ENCODE assay signal across 21 cellular contexts in genomic region chr10:53075469-53075868, GRCh38.
DNase-seq lines count a peak whose midpoint lies in the region; ATAC-seq, FAIRE-seq and TF ChIP-seq lines count a peak whose summit lies in the region.
"Had no signal": no experiment of that assay in that cellular context is flagged by ENCODE, and none has a peak within 500 bp of the region (broad histone marks: within the 10 kb centered on the region; RNA-seq: fewer than 3 reads in every experiment).

No MANE protein-coding gene starts in this region.

- no peaks in the 10 kb centered on the region for H3K36me3 Mint-ChIP-seq in stimulated activated naive B cell treated with anti-CD40 and anti-IgM and Interleukin-4, amounts not matched to agents 10 μg/mL and 1 μg/mL and 100 μg/mL, for 72 hours
- H3K36me3 Mint-ChIP-seq: CD8-positive, alpha-beta T cell had no signal

- intact Hi-C loops in IMR-90 (cut with micrococcal nuclease) = no loop called here

- no peak overlapping the region for H3K4ac ChIP-seq in IMR-90 (ENCODE audit: low read depth, low read length)
- no peak overlapping the region for H3K4ac ChIP-seq in H1 (replicated peaks; ENCODE audit: insufficient read length, low read depth, low read length)

- H3K4me3 ChIP-seq in A549 (no peak overlapping the region), IMR-90 (ENCODE audit: insufficient read depth, low read depth, low read length) (no peak overlapping the region), H1 (ENCODE audit: extremely low read depth in 1 of 4, insufficient read depth in 2 of 4, low read depth in 3 of 4, low read length in 4 of 4) (no peak overlapping the region)
- H3K4me3 ChIP-seq: BLaER1 treated with 17β-estradiol and CSF1 and Interleukin-3, amounts not matched to agents 10 nM and 100 nM had no signal

- dilution Hi-C loops in IMR-90 (cut with HindIII; ENCODE audit: low sequenced_read_pairs, unreplicated experiment) = no loop called here

- H3K14ac ChIP-seq in IMR-90 (replicated peaks; ENCODE audit: low read depth, low read length) (no peak overlapping the region), H1 (ENCODE audit: insufficient read length) (no peak overlapping the region)

- H3K27me3 Mint-ChIP-seq in stimulated activated naive B cell treated with anti-CD40 and anti-IgM and Interleukin-4, amounts not matched to agents 10 μg/mL and 1 μg/mL and 100 μg/mL, for 72 hours = no peaks in the 10 kb centered on the region
- H3K27me3 Mint-ChIP-seq: B cell; CD4-positive, alpha-beta T cell had no signal

- no peak overlapping the region for H3K4me2 ChIP-seq in A549
- H3K4me2 ChIP-seq in IMR-90 (ENCODE audit: low read depth, low read length) = no peak overlapping the region
- no peak overlapping the region for H3K4me2 ChIP-seq in H1 (ENCODE audit: insufficient read depth in 1 of 2, low read depth in 2 of 2, low read length in 2 of 2)
- H3K4me2 ChIP-seq: BLaER1 treated with 17β-estradiol and CSF1 and Interleukin-3, amounts not matched to agents 10 nM and 100 nM had no signal

- in situ Hi-C loops in IMR-90 (cut with MboI; ENCODE audit: low sequenced_read_pairs) = no loop called here

- 0% methylated on average over 1 of the region's 1 CpG for WGBS in A549 (ENCODE audit: missing lambda C conversion rate)
- WGBS in IMR-90 (ENCODE audit: extremely low coverage in 2 of 2, insufficient read length in 1 of 2), 2 experiments = no CpG with 5 or more reads among the region's 1 CpG
- 100% methylated on average over 1 of the region's 1 CpG; no CpG with 5 or more reads in 1 of the 2 experiments for WGBS in H1 (ENCODE audit: extremely low coverage in 1 of 2, insufficient coverage in 1 of 2, insufficient read length in 1 of 2, insufficient replicate concordance in 2 of 2, low coverage in 1 of 2, low lambda C conversion rate in 2 of 2, missing lambda C conversion rate in 1 of 2), 2 experiments

- no peaks in the 10 kb centered on the region for H3K4me1 Mint-ChIP-seq in stimulated activated naive B cell treated with anti-CD40 and anti-IgM and Interleukin-4, amounts not matched to agents 10 μg/mL and 1 μg/mL and 100 μg/mL, for 72 hours
- H3K4me1 Mint-ChIP-seq: B cell had no signal

- H3K4me1 ChIP-seq in A549 (no peaks in the 10 kb centered on the region), IMR-90 (ENCODE audit: control insufficient read depth, insufficient read depth, low read length) (no peaks in the 10 kb centered on the region), H1 (replicated peaks in 1 of 4; ENCODE audit: control insufficient read depth in 3 of 4, insufficient read depth in 4 of 4, low read length in 3 of 4) (no peaks in the 10 kb centered on the region)
- H3K4me1 ChIP-seq: BLaER1 treated with 17β-estradiol and CSF1 and Interleukin-3, amounts not matched to agents 10 nM and 100 nM had no signal

- no TSS peak for BruUV-seq in IMR-90 (replicated peaks; lab: Mats Ljungman, UMichigan)

- H2BK120ac ChIP-seq in IMR-90 (ENCODE audit: low read depth, low read length) = no peak overlapping the region
- H2BK120ac ChIP-seq in H1 (replicated peaks; ENCODE audit: low read depth, low read length) = no peak overlapping the region

- ATAC-seq in A549 = no peak
- ATAC-seq in IMR-90 (ENCODE audit: low read depth) = no peak
- ATAC-seq in stimulated activated naive B cell treated with anti-CD40 and anti-IgM and Interleukin-4, amounts not matched to agents 10 μg/mL and 1 μg/mL and 100 μg/mL, for 72 hours (replicated peaks) = no peak
- ATAC-seq: CD8-positive, alpha-beta T cell had no signal

- H3K56ac ChIP-seq in IMR-90 (ENCODE audit: extremely low read depth, insufficient read depth, low read length) (no peak overlapping the region), H1 (replicated peaks; ENCODE audit: insufficient read length, low read depth, low read length) (no peak overlapping the region)

- H4K8ac ChIP-seq in IMR-90 (ENCODE audit: low read depth in 2 of 2, low read length in 2 of 2) (no peak overlapping the region), H1 (ENCODE audit: extremely low read depth, insufficient read depth, low read length) (no peak overlapping the region)

- H3K23ac ChIP-seq in IMR-90 (ENCODE audit: low read depth, low read length) (no peak overlapping the region), H1 (ENCODE audit: insufficient read length) (no peak overlapping the region)

- TF ChIP-seq EP300 in A549 (IDR thresholded peaks at IDR 0.05) (no peak), H1 (IDR thresholded peaks at IDR 0.05; ENCODE audit: borderline replicate concordance in 1 of 2, low read depth in 2 of 2, low read length in 2 of 2) (no peak)

- H2AFZ ChIP-seq in IMR-90 (replicated peaks; ENCODE audit: low read length, poor library complexity) (no peak overlapping the region), H1 (ENCODE audit: low read length) (no peak overlapping the region)

- no peak overlapping the region for H2BK12ac ChIP-seq in H1 (ENCODE audit: low read depth, low read length)

- FAIRE-seq in A549 (lab: Jason Lieb, UNC) = no peak
- no peak for FAIRE-seq in H1 (lab: Jason Lieb, UNC)
- FAIRE-seq: A204.1, D721Med, G401.6, GM12891, GM19239 had no signal

- H3K79me2 ChIP-seq in H1 (ENCODE audit: control insufficient read depth in 1 of 2, insufficient read depth in 2 of 2, low read length in 2 of 2) = no peaks in the 10 kb centered on the region

- no peak overlapping the region for H3K4me3 Mint-ChIP-seq in stimulated activated naive B cell treated with anti-CD40 and anti-IgM and Interleukin-4, amounts not matched to agents 10 μg/mL and 1 μg/mL and 100 μg/mL, for 72 hours
- H3K4me3 Mint-ChIP-seq: B cell; CD4-positive, alpha-beta T cell; CD8-positive, alpha-beta T cell had no signal

- H3K9me3 Mint-ChIP-seq in stimulated activated naive B cell treated with anti-CD40 and anti-IgM and Interleukin-4, amounts not matched to agents 10 μg/mL and 1 μg/mL and 100 μg/mL, for 72 hours = peaks cover 0 to 2% of the 10 kb centered on the region in 2 donors
- H3K9me3 Mint-ChIP-seq: CD4-positive, alpha-beta T cell had no signal

- H3K23me2 ChIP-seq in H1 (ENCODE audit: low read depth, low read length) = no peaks in the 10 kb centered on the region; the same call in 1 of the 2 replicates

- H2BK15ac ChIP-seq in IMR-90 (ENCODE audit: low read depth, low read length) (no peak overlapping the region), H1 (ENCODE audit: low read length) (no peak overlapping the region)

- POLR2A ChIA-PET in A549 (lab: Yijun Ruan, JAX) (no interaction called here), IMR-90 (lab: Charles Lee; ENCODE audit: unreplicated experiment) (no interaction called here), H1 (lab: Charles Lee; ENCODE audit: partially characterized antibody) (no interaction called here)

- H4K20me1 ChIP-seq in IMR-90 (ENCODE audit: insufficient read depth, low read length) = no peaks in the 10 kb centered on the region
- no peaks in the 10 kb centered on the region for H4K20me1 ChIP-seq in H1 (replicated peaks in 1 of 2; ENCODE audit: control insufficient read depth in 1 of 2, insufficient read depth in 2 of 2, low read length in 2 of 2)
- H4K20me1 ChIP-seq: BLaER1 treated with 17β-estradiol and CSF1 and Interleukin-3, amounts not matched to agents 10 nM and 100 nM had no signal

- no peaks in the 10 kb centered on the region for H3K9me3 ChIP-seq in A549
- H3K9me3 ChIP-seq in IMR-90 (ENCODE audit: control insufficient read depth, insufficient read depth, low read length) = no peaks in the 10 kb centered on the region
- H3K9me3 ChIP-seq in H1 (ENCODE audit: insufficient read depth in 2 of 2, low read depth in 1 of 2, low read length in 1 of 2) = no peaks in the 10 kb centered on the region
- H3K9me3 ChIP-seq: BLaER1 treated with 17β-estradiol and CSF1 and Interleukin-3, amounts not matched to agents 10 nM and 100 nM had no signal

- H3K36me3 ChIP-seq in IMR-90 (ENCODE audit: control insufficient read depth, insufficient read depth, low read length) = no peaks in the 10 kb centered on the region
- no peaks in the 10 kb centered on the region for H3K36me3 ChIP-seq in H1 (ENCODE audit: control insufficient read depth in 2 of 4, insufficient read depth in 4 of 4, low read length in 3 of 4)
- H3K36me3 ChIP-seq: BLaER1 treated with 17β-estradiol and CSF1 and Interleukin-3, amounts not matched to agents 10 nM and 100 nM had no signal

- no peak overlapping the region for H2AK9ac ChIP-seq in IMR-90 (replicated peaks; ENCODE audit: low read depth, low read length, poor library complexity)

- H3K27ac ChIP-seq in A549 (no peak overlapping the region), IMR-90 (ENCODE audit: insufficient read depth, low read length) (no peak overlapping the region), H1 (ENCODE audit: low read depth, low read length) (no peak overlapping the region)
- H3K27ac ChIP-seq: BLaER1 treated with 17β-estradiol and CSF1 and Interleukin-3, amounts not matched to agents 10 nM and 100 nM; C4-2B had no signal

- no peak for TF ChIP-seq POLR2A in A549 (IDR thresholded peaks at IDR 0.05; ENCODE audit: low read length)
- TF ChIP-seq POLR2A in IMR-90 (IDR thresholded peaks at IDR 0.05; ENCODE audit: low read depth, low read length) = no peak
- TF ChIP-seq POLR2A in H1 (IDR thresholded peaks at IDR 0.05; ENCODE audit: control extremely low read depth in 1 of 2, low read depth in 2 of 2, low read length in 2 of 2) = no peak

- H2BK20ac ChIP-seq in IMR-90 (ENCODE audit: low read depth, low read length) (no peak overlapping the region), H1 (ENCODE audit: low read length) (no peak overlapping the region)

- H3K27me3 ChIP-seq in IMR-90 (ENCODE audit: control insufficient read depth, insufficient read depth, low read length) = no peaks in the 10 kb centered on the region
- no peaks in the 10 kb centered on the region for H3K27me3 ChIP-seq in H1 (replicated peaks in 1 of 4; ENCODE audit: control insufficient read depth in 3 of 4, extremely low read depth in 1 of 4, insufficient read depth in 3 of 4, low read length in 3 of 4)
- H3K27me3 ChIP-seq: BLaER1 treated with 17β-estradiol and CSF1 and Interleukin-3, amounts not matched to agents 10 nM and 100 nM had no signal

- no peaks in the 10 kb centered on the region for H3K79me1 ChIP-seq in IMR-90 (ENCODE audit: low read depth in 1 of 2, low read length in 2 of 2)
- no peaks in the 10 kb centered on the region for H3K79me1 ChIP-seq in H1 (ENCODE audit: low read depth, low read length)

- H2AK5ac ChIP-seq in IMR-90 (ENCODE audit: low read depth, low read length) = no peak overlapping the region
- H2AK5ac ChIP-seq in H1 (ENCODE audit: low read depth, low read length) = no peak overlapping the region

- no peak overlapping the region for H4K5ac ChIP-seq in IMR-90 (ENCODE audit: low read depth, low read length)
- H4K5ac ChIP-seq in H1 (ENCODE audit: insufficient read length, low read depth, low read length) = no peak overlapping the region

- H3K18ac ChIP-seq in IMR-90 (ENCODE audit: low read depth, low read length) (no peak overlapping the region), H1 (ENCODE audit: extremely low read depth, low read length) (no peak overlapping the region)

- H3K9ac ChIP-seq in IMR-90 (ENCODE audit: low read depth, low read length) (no peak overlapping the region), H1 (replicated peaks in 1 of 4; ENCODE audit: extremely low read depth in 1 of 4, low read depth in 3 of 4, low read length in 3 of 4) (no peak overlapping the region)
- H3K9ac ChIP-seq: BLaER1 treated with 17β-estradiol and CSF1 and Interleukin-3, amounts not matched to agents 10 nM and 100 nM had no signal

- DNase-seq in A549 (ENCODE audit: low read depth in 1 of 2, low spot score in 1 of 2) = no peak
- no peak for DNase-seq in IMR-90
- DNase-seq in H1 (ENCODE audit: low read depth in 1 of 2, low spot score in 2 of 2) = no peak
- no peak for DNase-seq in islet precursor cell
- no peak for DNase-seq in stimulated activated naive B cell treated with anti-CD40 and anti-IgM and Interleukin-4, amounts not matched to agents 10 μg/mL and 1 μg/mL and 100 μg/mL, for 72 hours
- DNase-seq: 8988T; AML-193; Caco-2; Calu3; CD4-positive, alpha-beta T cell; CD8-positive, alpha-beta T cell; DMS79 treated with DMSO at 0.1 percent for 48 hours; GF-D8 had no signal

- no peaks in the 10 kb centered on the region for H3K9me1 ChIP-seq in IMR-90 (ENCODE audit: insufficient read depth, low read length)

- TF ChIP-seq CTCF in A549 (IDR thresholded peaks at IDR 0.05) = no peak
- no peak for TF ChIP-seq CTCF in IMR-90 (conservative IDR thresholded peaks at IDR 0.05; ENCODE audit: low read depth, low read length)
- no peak for TF ChIP-seq CTCF in H1 (IDR thresholded peaks at IDR 0.05; ENCODE audit: control extremely low read depth in 1 of 3, insufficient read depth in 1 of 3, low read depth in 1 of 3, low read length in 3 of 3)

- H2BK5ac ChIP-seq in IMR-90 (ENCODE audit: low read depth, low read length, poor library complexity, severe bottlenecking) (no peak overlapping the region), H1 (ENCODE audit: low read depth, low read length) (no peak overlapping the region)

- H4K91ac ChIP-seq in IMR-90 (ENCODE audit: insufficient read depth, low read depth, low read length) = no peak overlapping the region
- no peak overlapping the region for H4K91ac ChIP-seq in H1 (replicated peaks; ENCODE audit: insufficient read length, low read length)

- H3K27ac Mint-ChIP-seq in stimulated activated naive B cell treated with anti-CD40 and anti-IgM and Interleukin-4, amounts not matched to agents 10 μg/mL and 1 μg/mL and 100 μg/mL, for 72 hours = no peak overlapping the region
- H3K27ac Mint-ChIP-seq: B cell; CD4-positive, alpha-beta T cell; CD8-positive, alpha-beta T cell had no signal

- CTCF ChIA-PET in A549 (lab: Yijun Ruan, JAX) (no interaction called here), IMR-90 (lab: Yijun Ruan, JAX) (no interaction called here), H1 (lab: Charles Lee; ENCODE audit: partially characterized antibody) (interaction anchor here (0.6 kb wide), 1 partner anchor 191 kb away, joined by 3 read pairs; no protein-coding TSS in a partner anchor)

- no peak for TF ChIP-seq RAD21 in A549 (conservative IDR thresholded peaks at IDR 0.05 in 1 of 2, IDR thresholded peaks at IDR 0.05 in 1 of 2)
- no peak for TF ChIP-seq RAD21 in IMR-90 (IDR thresholded peaks at IDR 0.05; ENCODE audit: low read length)
- TF ChIP-seq RAD21 in H1 (IDR thresholded peaks at IDR 0.05 in 1 of 2, conservative IDR thresholded peaks at IDR 0.05 in 1 of 2; ENCODE audit: low read depth in 2 of 2, low read length in 2 of 2) = no peak

Comparison
In these comparisons a context has a peak if more than half of its experiments do, and no peak if none do; other contexts are left out.
1. Of the 18 proteins assayed by ChIP-seq in both H1 and A549: peak only in H1: none; only in A549: none; in both: MAFK; in neither: 17.